ENCODE assay signal across 1 cellular context in genomic region chr1:223622132-223622842, GRCh38.
A peak's percentile ranks its signal among the peaks of the same experiment; 100 is the strongest.
TF ChIP-seq lines count a peak whose summit lies in the region.

No MANE protein-coding gene starts in this region.

TF ChIP-seq in HepG2, 621 proteins besides CTCF, POLR2A, EP300 and RAD21 (continued from another document):
- TF ChIP-seq ZFP91 (CRISPR knock-in tag; IDR thresholded peaks at IDR 0.05; ENCODE audit: borderline replicate concordance) (peak; percentile 35; the same call in 1 of the 2 replicates), SOX6 (IDR thresholded peaks at IDR 0.05) (no peak), SOX6 (CRISPR knock-in tag; IDR thresholded peaks at IDR 0.05) (peak; percentile 79), BCL3 (CRISPR knock-in tag; IDR thresholded peaks at IDR 0.05) (no peak), ZNF264 (CRISPR knock-in tag; IDR thresholded peaks at IDR 0.05) (0 out of 2 replicates have a peak, but pooled peaks have one; percentile 32), ZNF503 (CRISPR knock-in tag; IDR thresholded peaks at IDR 0.05) (0 out of 2 replicates have a peak, but pooled peaks have one; percentile 25), IRX3 (CRISPR knock-in tag; IDR thresholded peaks at IDR 0.05; ENCODE audit: borderline replicate concordance, low read depth) (no peak), ONECUT2 (CRISPR knock-in tag; IDR thresholded peaks at IDR 0.05) (peak; percentile 78), KLF16 (CRISPR knock-in tag; IDR thresholded peaks at IDR 0.05) (0 out of 4 replicates have a peak, but pooled peaks of 1 of the 2 experiments have one; percentile 21), KAT8 (CRISPR knock-in tag; IDR thresholded peaks at IDR 0.05) (0 out of 2 replicates have a peak, but pooled peaks have one; percentile 20), RXRB (CRISPR knock-in tag; IDR thresholded peaks at IDR 0.05; ENCODE audit: borderline replicate concordance) (0 out of 2 replicates have a peak, but pooled peaks have one; percentile 20), ZNF512 (CRISPR knock-in tag; IDR thresholded peaks at IDR 0.05) (no peak), ZNF513 (CRISPR knock-in tag; conservative IDR thresholded peaks at IDR 0.05) (no peak), MED1 (CRISPR knock-in tag; IDR thresholded peaks at IDR 0.05) (0 out of 2 replicates have a peak, but pooled peaks have one; percentile 16), UBTF (CRISPR knock-in tag; IDR thresholded peaks at IDR 0.05) (peak; percentile 53), MYPOP (CRISPR knock-in tag; IDR thresholded peaks at IDR 0.05) (peak; percentile 49; the same call in 1 of the 2 replicates), HOXA3 (CRISPR knock-in tag; IDR thresholded peaks at IDR 0.05) (peak; percentile 48), ZNF33A (CRISPR knock-in tag; IDR thresholded peaks at IDR 0.05; ENCODE audit: borderline replicate concordance) (no peak), HNF4A (CRISPR knock-in tag; IDR thresholded peaks at IDR 0.05) (peak; percentile 93), MIXL1 (CRISPR knock-in tag; IDR thresholded peaks at IDR 0.05) (no peak), KDM3A (CRISPR knock-in tag; IDR thresholded peaks at IDR 0.05; ENCODE audit: low read depth) (0 out of 2 replicates have a peak, but pooled peaks have one; percentile 30), ZNF317 (CRISPR knock-in tag; IDR thresholded peaks at IDR 0.05) (0 out of 2 replicates have a peak, but pooled peaks have one; percentile 37), SOX5 (CRISPR knock-in tag; IDR thresholded peaks at IDR 0.05; ENCODE audit: borderline replicate concordance) (peak; percentile 62; the same call in 1 of the 2 replicates), ZNF263 (CRISPR knock-in tag; IDR thresholded peaks at IDR 0.05) (peak; percentile 52; the same call in 1 of the 2 replicates), ZNF878 (CRISPR knock-in tag; IDR thresholded peaks at IDR 0.05) (no peak), SPEN (CRISPR knock-in tag; IDR thresholded peaks at IDR 0.05; ENCODE audit: low read depth) (0 out of 2 replicates have a peak, but pooled peaks have one; percentile 16), POGK (CRISPR knock-in tag; conservative IDR thresholded peaks at IDR 0.05) (0 out of 2 replicates have a peak, but pooled peaks have one; percentile 17), SNAPC2 (CRISPR knock-in tag; IDR thresholded peaks at IDR 0.05) (no peak), ZFP90 (CRISPR knock-in tag; IDR thresholded peaks at IDR 0.05; ENCODE audit: borderline replicate concordance) (peak; percentile 75; the same call in 1 of the 2 replicates), PHF21A (CRISPR knock-in tag; IDR thresholded peaks at IDR 0.05) (peak; percentile 65; the same call in 1 of the 2 replicates), FOXK1 (CRISPR knock-in tag; IDR thresholded peaks at IDR 0.05; ENCODE audit: borderline replicate concordance, low read depth) (0 out of 2 replicates have a peak, but pooled peaks have one; percentile 55)
TF ChIP-seq in HepG2: peak in this region for 106.
